ENCODE assay signal across 1 cellular context in the genomic region with DNA sequence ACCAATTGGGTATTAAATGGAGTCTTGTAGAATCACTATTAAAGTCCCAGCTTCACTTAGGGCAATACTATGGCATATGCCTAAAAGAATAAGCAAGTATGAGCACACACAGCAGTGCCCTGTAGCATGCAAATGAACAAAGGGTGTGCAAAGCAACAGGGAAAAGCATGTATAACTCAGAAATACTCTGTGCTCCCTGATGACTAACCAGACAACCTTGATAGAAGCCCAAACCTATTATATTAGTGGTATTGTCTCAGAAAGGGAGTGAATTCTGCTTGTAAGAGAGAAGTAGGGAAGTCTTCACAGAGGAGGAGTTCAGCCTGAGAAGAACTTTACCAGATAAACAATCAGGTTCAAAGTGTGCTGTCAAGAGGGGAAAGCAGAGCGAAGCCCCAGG.
TF ChIP-seq lines count a peak whose summit lies in the region.

No MANE protein-coding gene starts in this region.

TF ChIP-seq in IMR-90, 13 proteins besides CTCF, POLR2A, EP300 and RAD21 (continued from another document):
- TF ChIP-seq RFX5 (IDR thresholded peaks at IDR 0.05; ENCODE audit: low read depth, low read length): no peak
